In genomic region chr3:110579841-110580550, GRCh38 we compare ENCODE assay signal across 18 cellular contexts.
DNase-seq lines count a peak whose midpoint lies in the region; ATAC-seq and TF ChIP-seq lines count a peak whose summit lies in the region.
"Had no signal": no experiment of that assay in that cellular context is flagged by ENCODE, and none has a peak within 500 bp of the region (broad histone marks: within the 10 kb centered on the region; RNA-seq: fewer than 3 reads in every experiment).

No MANE protein-coding gene starts in this region.

- ATAC-seq in SK-N-SH treated with all-trans-retinoic acid at 6 μM for 48 hours, result peak; percentile 42
- no peak for ATAC-seq in mucosa of descending colon
- no peak for ATAC-seq in HG03439 (IDR thresholded peaks at IDR 0.05; ENCODE audit: unreplicated experiment)
- ATAC-seq: left ventricle myocardium superior; naive thymus-derived CD8-positive, alpha-beta T cell had no signal

- intact Hi-C loops in mucosa of descending colon (cut with DNase I, micrococcal nuclease), result no loop called here

- H3K9me3 ChIP-seq in GM23248 (ENCODE audit: low read depth) (no peaks in the 10 kb centered on the region), mucosa of descending colon (no peaks in the 10 kb centered on the region)
- H3K9me3 ChIP-seq: right atrium auricular region had no signal

- H3K9me2 ChIP-seq in GM23248 (ENCODE audit: insufficient read depth), result no peaks in the 10 kb centered on the region

- H3K79me2 ChIP-seq in GM23248 (ENCODE audit: insufficient read depth), result no peaks in the 10 kb centered on the region

- H3K36me3 ChIP-seq in GM23248 (ENCODE audit: low read depth), result no peaks in the 10 kb centered on the region
- no peaks in the 10 kb centered on the region for H3K36me3 ChIP-seq in mucosa of descending colon (ENCODE audit: low read depth)
- H3K36me3 ChIP-seq: right atrium auricular region, WERI-Rb-1 had no signal

- 24 to 28% methylated on average over 4 of the region's 4 CpGs for WGBS in GM23248 (ENCODE audit: low coverage in 1 of 2, low lambda C conversion rate in 2 of 2, missing lambda C conversion rate in 2 of 2), 2 experiments

- no peaks in the 10 kb centered on the region for H4K20me1 ChIP-seq in GM23248 (ENCODE audit: insufficient read depth)

- H3K27ac ChIP-seq in GM23248, result peak overlapping the region; percentile 51
- H3K27ac ChIP-seq: right atrium auricular region, SK-N-MC, WERI-Rb-1 had no signal

- TF ChIP-seq CTCF in fibroblast of pulmonary artery (IDR thresholded peaks at IDR 0.05; ENCODE audit: low read length, missing control alignments) (no peak), mucosa of descending colon (IDR thresholded peaks at IDR 0.05) (no peak)

- H3K9ac ChIP-seq in GM23248, result no peak overlapping the region

- H3K27me3 ChIP-seq in GM23248 (replicated peaks; ENCODE audit: insufficient read depth), result no peaks in the 10 kb centered on the region
- H3K27me3 ChIP-seq: right atrium auricular region had no signal

- peak overlapping the region; percentile 64 for H3K4me2 ChIP-seq in GM23248 (ENCODE audit: unreplicated experiment)

- DNase-seq in GM23248 (peak; percentile 70), fibroblast of pulmonary artery (ENCODE audit: low read depth) (peak; percentile 32), renal cortical epithelial cell (ENCODE audit: low read depth) (peak; percentile 54), T-helper 9 cell (no peak), mucosa of descending colon (no peak), SKM-1 treated with dmso at 0.1 percent for 144 hours (lab: John Stamatoyannopoulos, UW; ENCODE audit: unreplicated experiment) (no peak)
- DNase-seq: activated gamma-delta T cell treated with Interleukin-2 at 50 U/mL for 16 hours; CD4-positive, CD25-positive, alpha-beta regulatory T cell; hypothalamus; left ventricle myocardium superior; naive thymus-derived CD8-positive, alpha-beta T cell; stimulated activated CD4-positive, alpha-beta T cell treated with anti-CD3 and anti-CD28 coated beads, Interleukin-2, amount 100 ng/mL, for 48 hours; trophoblast cell; WERI-Rb-1 had no signal

- H3K4me1 ChIP-seq in GM23248 (ENCODE audit: insufficient read depth) (peaks cover 68% of the 10 kb centered on the region), mucosa of descending colon (ENCODE audit: low read depth) (no peaks in the 10 kb centered on the region)
- H3K4me1 ChIP-seq: right atrium auricular region had no signal

- in situ Hi-C loops in GM23248 (cut with MboI), result no loop called here

- H3F3A ChIP-seq in GM23248 (ENCODE audit: insufficient read depth), result peaks cover 63% of the 10 kb centered on the region

- no peak overlapping the region for H3K4me3 ChIP-seq in GM23248
- H3K4me3 ChIP-seq in fibroblast of pulmonary artery (replicated peaks; ENCODE audit: low read depth, low read length), result no peak overlapping the region
- H3K4me3 ChIP-seq in mucosa of descending colon, result no peak overlapping the region
- H3K4me3 ChIP-seq: right atrium auricular region, SK-N-MC had no signal

- peak overlapping the region; percentile 64 for H2AFZ ChIP-seq in GM23248

TF ChIP-seq in SK-N-SH treated with all-trans-retinoic acid at 6 μM for 48 hours, 23 proteins besides CTCF, POLR2A, EP300 and RAD21:
- TF ChIP-seq TSHZ2 (CRISPR knock-in tag; IDR thresholded peaks at IDR 0.05) (no peak), PATZ1 (CRISPR knock-in tag; IDR thresholded peaks at IDR 0.05; ENCODE audit: borderline replicate concordance) (no peak), ZNF565 (CRISPR knock-in tag; conservative IDR thresholded peaks at IDR 0.05; ENCODE audit: low read depth) (no peak), BACH2 (CRISPR knock-in tag; IDR thresholded peaks at IDR 0.05; ENCODE audit: borderline replicate concordance) (no peak), ZC3H10 (CRISPR knock-in tag; IDR thresholded peaks at IDR 0.05) (no peak), CSRNP3 (CRISPR knock-in tag; IDR thresholded peaks at IDR 0.05) (no peak), PPARA (CRISPR knock-in tag; IDR thresholded peaks at IDR 0.05; ENCODE audit: borderline replicate concordance) (no peak), CREB5 (CRISPR knock-in tag; IDR thresholded peaks at IDR 0.05; ENCODE audit: low read depth) (no peak), ZNF8 (CRISPR knock-in tag; IDR thresholded peaks at IDR 0.05) (no peak), SNAI2 (CRISPR knock-in tag; IDR thresholded peaks at IDR 0.05) (no peak), ZNF70 (CRISPR knock-in tag; IDR thresholded peaks at IDR 0.05) (no peak)

Comparison
In these comparisons a context has a peak if more than half of its experiments do, and no peak if none do; other contexts are left out.
1. DNase-seq: peak in GM23248 (single experiment), fibroblast of pulmonary artery (single experiment) and renal cortical epithelial cell (single experiment); none in T-helper 9 cell (single experiment), mucosa of descending colon (0 of 3) and SKM-1 treated with dmso at 0.1 percent for 144 hours (single experiment).